Comparison of ENCODE assay signal across 21 cellular contexts in the genomic region with DNA sequence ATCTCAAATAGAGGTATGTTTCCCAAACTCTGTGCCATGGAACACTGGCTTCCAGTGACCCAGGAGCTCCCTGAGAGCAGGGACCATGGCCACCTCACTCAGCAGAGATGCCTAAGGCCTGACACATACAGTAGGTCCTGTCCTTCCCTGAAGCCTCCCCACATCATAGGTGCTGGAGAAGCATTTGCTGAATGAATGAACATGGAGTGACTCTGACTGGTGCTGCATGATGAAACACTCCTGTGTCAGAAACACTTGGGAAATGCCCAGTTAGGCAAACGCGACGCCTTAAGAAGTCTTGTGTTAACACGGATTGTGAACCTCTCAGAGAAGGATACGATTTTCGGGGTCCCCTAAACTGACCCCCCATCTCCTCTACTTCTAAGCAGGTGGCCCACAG. TPM values are rescaled to one million over a fixed set of nuclear protein-coding genes. Genes with fewer than 3 reads are reported as not detected.
DNase-seq lines count a peak whose midpoint lies in the region; ATAC-seq and FAIRE-seq lines count a peak whose summit lies in the region.
"Had no signal": no experiment of that assay in that cellular context is flagged by ENCODE, and none has a peak within 500 bp of the region (broad histone marks: within the 10 kb centered on the region; RNA-seq: fewer than 3 reads in every experiment).

No MANE protein-coding gene starts in this region.

- H2BK15ac ChIP-seq in neuronal stem cell (ENCODE audit: low read length): no peak overlapping the region

- H3K4ac ChIP-seq in neuronal stem cell (ENCODE audit: low read length): no peak overlapping the region

- peak overlapping the region; percentile 2 for H3K18ac ChIP-seq in neuronal stem cell (ENCODE audit: low read length)

- H3K9me3 ChIP-seq in neuronal stem cell (replicated peaks in 1 of 2; ENCODE audit: control insufficient read depth in 2 of 2, insufficient read depth in 1 of 2, low read depth in 1 of 2, low read length in 2 of 2): no peaks in the 10 kb centered on the region
- H3K9me3 ChIP-seq: SK-N-SH, suprapubic skin had no signal

- CTCF ChIA-PET in activated naive CD4-positive, alpha-beta T cell treated with anti-CD3 and anti-CD28 coated beads for 36 hours (lab: Charles Lee): no interaction called here

- H3K4me2 ChIP-seq in neuronal stem cell (ENCODE audit: insufficient read depth, low read length, poor library complexity, severe bottlenecking): no peak overlapping the region
- H3K4me2 ChIP-seq: SK-N-SH had no signal

- H3K4me3 ChIP-seq in neuronal stem cell (ENCODE audit: low read length in 2 of 2): no peak overlapping the region
- H3K4me3 ChIP-seq: suprapubic skin had no signal

- no peak overlapping the region for H2AK5ac ChIP-seq in neuronal stem cell (ENCODE audit: low read depth, low read length)

- no peak for DNase-seq in activated naive CD4-positive, alpha-beta T cell treated with anti-CD3 and anti-CD28 coated beads for 36 hours
- no peak for DNase-seq in activated naive CD4-positive, alpha-beta T cell (lab: John Stamatoyannopoulos, UW)
- DNase-seq in RCC 7860 (ENCODE audit: low spot score) (peak; percentile 34), neuronal stem cell (ENCODE audit: low spot score) (no peak), NCI-H345 (lab: John Stamatoyannopoulos, UW) (no peak)
- DNase-seq in central memory CD8-positive, alpha-beta T cell (ENCODE audit: low spot score in 2 of 2): no peak
- DNase-seq: activated effector memory CD4-positive, alpha-beta T cell treated with anti-CD3 and anti-CD28 coated beads, Interleukin-2, amount 50 U/mL, for 16 hours; MM.1S; NCI-H2081; NCI-H526; PC-3; SK-N-SH; stimulated activated CD4-positive, alpha-beta T cell treated with anti-CD3 and anti-CD28 coated beads, Interleukin-2, amount 100 ng/mL, for 48 hours had no signal

- WGBS in neuronal stem cell (ENCODE audit: extremely low coverage in 2 of 2, insufficient read length in 2 of 2, insufficient replicate concordance in 1 of 2), 2 donors: no CpG with 5 or more reads among the region's 6 CpGs

- peak overlapping the region; percentile 10 for H3K27ac Mint-ChIP-seq in activated naive CD4-positive, alpha-beta T cell treated with anti-CD3 and anti-CD28 coated beads for 36 hours
- peak overlapping the region; percentile 89 for H3K27ac Mint-ChIP-seq in central memory CD8-positive, alpha-beta T cell (ENCODE audit: low read depth)

- no peak overlapping the region for H2AFZ ChIP-seq in neuronal stem cell (ENCODE audit: low read length)

- H3K9me3 Mint-ChIP-seq in activated naive CD4-positive, alpha-beta T cell treated with anti-CD3 and anti-CD28 coated beads for 36 hours: no peaks in the 10 kb centered on the region
- no peaks in the 10 kb centered on the region for H3K9me3 Mint-ChIP-seq in central memory CD8-positive, alpha-beta T cell

- no peak overlapping the region for H2BK12ac ChIP-seq in neuronal stem cell (ENCODE audit: low read length)

- FAIRE-seq in RCC 7860 (lab: Jason Lieb, UNC): no peak
- FAIRE-seq: G401.6, GM12891, TTC549 had no signal

- H3K4me1 ChIP-seq in neuronal stem cell (ENCODE audit: control insufficient read depth in 2 of 2, insufficient read depth in 1 of 2, low read depth in 1 of 2, low read length in 2 of 2): peaks cover 0 to 6% of the 10 kb centered on the region in 2 donors
- H3K4me1 ChIP-seq: suprapubic skin had no signal

- no peak overlapping the region for H2BK120ac ChIP-seq in neuronal stem cell (ENCODE audit: low read depth, low read length)

- intact Hi-C loops in activated naive CD4-positive, alpha-beta T cell treated with anti-CD3 and anti-CD28 coated beads for 36 hours (cut with micrococcal nuclease): loop anchor here (2.0 kb wide), 1 partner anchor 13 kb away; no protein-coding TSS in a partner anchor

- no peak overlapping the region for H3K27ac ChIP-seq in neuronal stem cell (replicated peaks; ENCODE audit: low read length)
- H3K27ac ChIP-seq: suprapubic skin had no signal

- H3K27me3 ChIP-seq in neuronal stem cell (ENCODE audit: control insufficient read depth in 3 of 3, insufficient read depth in 3 of 3, low read depth in 1 of 3, low read length in 3 of 3): peaks cover 0 to 5% (median 0%) of the 10 kb centered on the region in 3 experiments
- H3K27me3 ChIP-seq: suprapubic skin had no signal

- peaks cover 31% of the 10 kb centered on the region for H3K4me1 Mint-ChIP-seq in activated naive CD4-positive, alpha-beta T cell treated with anti-CD3 and anti-CD28 coated beads for 36 hours (ENCODE audit: low read depth)
- peaks cover 53% of the 10 kb centered on the region for H3K4me1 Mint-ChIP-seq in central memory CD8-positive, alpha-beta T cell

- no peak overlapping the region for H2BK5ac ChIP-seq in neuronal stem cell (ENCODE audit: low read length)

- no peak overlapping the region for H3K23ac ChIP-seq in neuronal stem cell (ENCODE audit: low read depth, low read length, poor library complexity)

- H3K36me3 Mint-ChIP-seq in activated naive CD4-positive, alpha-beta T cell treated with anti-CD3 and anti-CD28 coated beads for 36 hours (ENCODE audit: low read depth): peaks cover 43% of the 10 kb centered on the region
- H3K36me3 Mint-ChIP-seq in central memory CD8-positive, alpha-beta T cell (ENCODE audit: insufficient read depth): peaks cover 51% of the 10 kb centered on the region

- H4K91ac ChIP-seq in neuronal stem cell (ENCODE audit: low read depth, low read length, poor library complexity): no peak overlapping the region

- no peaks in the 10 kb centered on the region for H3K27me3 Mint-ChIP-seq in activated naive CD4-positive, alpha-beta T cell treated with anti-CD3 and anti-CD28 coated beads for 36 hours (ENCODE audit: low read depth)
- no peaks in the 10 kb centered on the region for H3K27me3 Mint-ChIP-seq in central memory CD8-positive, alpha-beta T cell

- H3K9ac ChIP-seq in neuronal stem cell (ENCODE audit: low read depth, low read length, poor library complexity): no peak overlapping the region
- H3K9ac ChIP-seq: SK-N-SH had no signal

- H3K79me1 ChIP-seq in neuronal stem cell (ENCODE audit: low read depth, low read length): peaks cover 3% of the 10 kb centered on the region

- no peak overlapping the region for H4K8ac ChIP-seq in neuronal stem cell (ENCODE audit: low read depth, low read length)

- ATAC-seq in central memory CD8-positive, alpha-beta T cell (replicated peaks; ENCODE audit: extremely low read depth, poor library complexity, severe bottlenecking): no peak
- no peak for ATAC-seq in HG03520 (IDR thresholded peaks at IDR 0.05; ENCODE audit: unreplicated experiment)
- ATAC-seq in GM21381 (IDR thresholded peaks at IDR 0.05; ENCODE audit: unreplicated experiment): no peak
- ATAC-seq: PC-3 had no signal

- H3K4me3 Mint-ChIP-seq in activated naive CD4-positive, alpha-beta T cell treated with anti-CD3 and anti-CD28 coated beads for 36 hours: no peak overlapping the region
- no peak overlapping the region for H3K4me3 Mint-ChIP-seq in central memory CD8-positive, alpha-beta T cell

- H3K36me3 ChIP-seq in neuronal stem cell (replicated peaks in 1 of 2; ENCODE audit: control insufficient read depth in 2 of 2, insufficient read depth in 2 of 2, low read length in 2 of 2): no peaks in the 10 kb centered on the region
- H3K36me3 ChIP-seq: suprapubic skin had no signal

- H3K14ac ChIP-seq in neuronal stem cell (ENCODE audit: low read length): no peak overlapping the region

RNA-seq across cellular contexts. Expression of gene SLA2, which starts 14.3 kb away (rescaled TPM):
- total RNA-seq in activated naive CD4-positive, alpha-beta T cell treated with anti-CD3 and anti-CD28 coated beads for 36 hours: 10 to 100 TPM; 44.1 TPM
- polyA plus RNA-seq in neuronal stem cell (2013, experiment 1 of 2): 0.10 TPM
- 0.08 TPM for polyA plus RNA-seq in neuronal stem cell (2013, experiment 2 of 2)
- total RNA-seq: fibroblast of lung, osteocyte had no signal
- polyA plus RNA-seq: fibroblast of lung, SK-N-SH had no signal

RNA-seq across cellular contexts. Expression of gene RAB5IF, which starts 26.1 kb away (rescaled TPM):
- 10 to 100 TPM; 79.8 to 85.9 TPM for total RNA-seq in activated naive CD4-positive, alpha-beta T cell treated with anti-CD3 and anti-CD28 coated beads for 36 hours
- 78.3 TPM for polyA plus RNA-seq in neuronal stem cell (2013, experiment 1 of 2)
- polyA plus RNA-seq in neuronal stem cell (2013, experiment 2 of 2): 76.5 TPM

RNA-seq across cellular contexts. Expression of gene TGIF2, which starts 58.3 kb away (rescaled TPM):
- total RNA-seq in activated naive CD4-positive, alpha-beta T cell treated with anti-CD3 and anti-CD28 coated beads for 36 hours: 10 to 100 TPM; 32.2 to 33.6 TPM
- 116 TPM for polyA plus RNA-seq in neuronal stem cell (2013, experiment 1 of 2)
- polyA plus RNA-seq in neuronal stem cell (2013, experiment 2 of 2): 126 TPM
